ENCODE assay signal across 19 cellular contexts in genomic region chr14:65769151-65769550, GRCh38.
"Had no signal": no experiment of that assay in that cellular context is flagged by ENCODE, and none has a peak within 500 bp of the region (broad histone marks: within the 10 kb centered on the region; RNA-seq: fewer than 3 reads in every experiment).

No MANE protein-coding gene starts in this region.

- H3K27ac Mint-ChIP-seq: nephron progenitor cell; stimulated activated effector memory CD8-positive, alpha-beta T cell treated with anti-CD3 and anti-CD28 coated beads, Interleukin-12 subunit alpha, Interleukin-12 subunit beta, amount 100 ng/mL, for 72 hours; type B pancreatic cell had no signal

- H3K9me3 ChIP-seq: heart right ventricle, suprapubic skin, thyroid gland, uterus had no signal

- H3K4me1 ChIP-seq: suprapubic skin, thyroid gland, uterus had no signal

- ATAC-seq: heart right ventricle; left lobe of liver; naive thymus-derived CD4-positive, alpha-beta T cell; right cardiac atrium; stimulated activated effector memory CD8-positive, alpha-beta T cell treated with anti-CD3 and anti-CD28 coated beads, Interleukin-12 subunit alpha, Interleukin-12 subunit beta, amount 100 ng/mL, for 72 hours; stimulated activated naive CD8-positive, alpha-beta T cell treated with anti-CD3 and anti-CD28 coated beads, Interleukin-15, Interleukin-2, amounts not matched to agents 100 U/mL and 50 U/mL, for 24 hours had no signal

- H3K9me3 Mint-ChIP-seq: stimulated activated effector memory CD8-positive, alpha-beta T cell treated with anti-CD3 and anti-CD28 coated beads, Interleukin-12 subunit alpha, Interleukin-12 subunit beta, amount 100 ng/mL, for 72 hours had no signal

- H3K27ac ChIP-seq: dorsolateral prefrontal cortex, heart right ventricle, suprapubic skin, thyroid gland, uterus had no signal

- H3K4me3 Mint-ChIP-seq: naive thymus-derived CD4-positive, alpha-beta T cell; nephron progenitor cell; stimulated activated effector memory CD8-positive, alpha-beta T cell treated with anti-CD3 and anti-CD28 coated beads, Interleukin-12 subunit alpha, Interleukin-12 subunit beta, amount 100 ng/mL, for 72 hours; type B pancreatic cell had no signal

- H3K4me1 Mint-ChIP-seq: naive thymus-derived CD4-positive, alpha-beta T cell; nephron progenitor cell; stimulated activated effector memory CD8-positive, alpha-beta T cell treated with anti-CD3 and anti-CD28 coated beads, Interleukin-12 subunit alpha, Interleukin-12 subunit beta, amount 100 ng/mL, for 72 hours had no signal

- H3K36me3 Mint-ChIP-seq: stimulated activated effector memory CD8-positive, alpha-beta T cell treated with anti-CD3 and anti-CD28 coated beads, Interleukin-12 subunit alpha, Interleukin-12 subunit beta, amount 100 ng/mL, for 72 hours had no signal

- H3K4me3 ChIP-seq: dorsolateral prefrontal cortex, heart right ventricle, suprapubic skin, thyroid gland, uterus had no signal

- H3K27me3 ChIP-seq: dorsolateral prefrontal cortex, heart right ventricle, suprapubic skin, thyroid gland, uterus had no signal

- DNase-seq: cortex of kidney; effector CD8-positive, alpha-beta T cell; heart right ventricle; islet precursor cell; mammary epithelial cell; naive thymus-derived CD4-positive, alpha-beta T cell; nephron progenitor cell; posterior cingulate gyrus; right cardiac atrium; stimulated activated CD4-positive, alpha-beta T cell treated with anti-CD3 and anti-CD28 coated beads, Interleukin-4, amount 100 ng/mL, for 1 hour; stimulated activated CD8-positive, alpha-beta memory T cell treated with anti-CD3 and anti-CD28 coated beads, Interleukin-4, amount 100 ng/mL, for 48 hours; stimulated activated naive CD8-positive, alpha-beta T cell treated with anti-CD3 and anti-CD28 coated beads, Interleukin-15, Interleukin-2, amounts not matched to agents 100 U/mL and 50 U/mL, for 24 hours; thyroid gland; uterus had no signal

- H3K36me3 ChIP-seq: heart right ventricle, suprapubic skin, thyroid gland, uterus had no signal
